Comparison of ENCODE assay signal across 9 cellular contexts in the genomic region with DNA sequence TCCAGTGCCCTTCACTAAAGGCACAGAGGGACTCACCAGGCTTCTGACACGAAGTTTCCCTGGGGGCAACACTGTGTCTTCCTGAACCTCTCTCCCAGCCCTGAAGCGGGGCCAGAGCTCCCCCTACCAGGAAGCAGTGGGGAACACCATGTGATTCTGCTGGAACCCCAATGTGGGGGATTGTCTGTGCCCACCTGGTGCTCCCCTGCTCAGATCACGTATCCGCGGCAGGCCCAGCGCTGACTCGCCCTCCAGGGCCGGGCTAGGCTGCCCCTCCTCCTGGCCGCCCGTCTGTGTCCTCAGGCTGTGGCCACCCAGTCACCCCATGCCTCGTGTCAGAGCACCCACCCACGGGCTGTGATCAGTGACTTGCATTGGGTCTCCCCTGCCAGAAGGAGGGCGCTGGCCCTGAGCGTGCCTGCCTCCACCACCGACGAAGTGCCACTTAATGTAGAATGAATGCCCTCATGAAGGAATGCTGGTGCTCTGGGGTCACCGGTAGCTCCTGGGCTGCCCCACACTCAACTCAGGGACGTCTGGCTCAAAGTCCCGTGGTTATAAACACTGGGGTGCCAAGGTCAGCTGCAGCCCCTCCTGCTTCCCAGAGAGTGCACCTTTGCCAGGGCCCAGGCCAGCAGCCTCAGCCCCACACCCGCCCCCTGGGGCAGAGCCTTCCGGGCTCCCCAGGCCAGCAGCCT. TPM values are rescaled to one million over a fixed set of nuclear protein-coding genes. Genes with fewer than 3 reads are reported as not detected.
DNase-seq lines count a peak whose midpoint lies in the region; ATAC-seq lines count a peak whose summit lies in the region.
"Had no signal": no experiment of that assay in that cellular context is flagged by ENCODE, and none has a peak within 500 bp of the region (broad histone marks: within the 10 kb centered on the region; RNA-seq: fewer than 3 reads in every experiment).

No MANE protein-coding gene starts in this region.

- no peaks in the 10 kb centered on the region for H3K4me1 Mint-ChIP-seq in activated naive CD4-positive, alpha-beta T cell treated with anti-CD3 and anti-CD28 coated beads, Interleukin-2, amount 10 ng/mL, durations not matched to agents 7 days and 5 days
- H3K4me1 Mint-ChIP-seq in T-helper 17 cell: peaks cover 6% of the 10 kb centered on the region
- no peaks in the 10 kb centered on the region for H3K4me1 Mint-ChIP-seq in natural killer cell treated with Interleukin-12 subunit alpha and Interleukin-12 subunit beta and Interleukin-15 and Interleukin-18, amount 100 ng/mL, for 72 hours (ENCODE audit: low read depth in 2 of 2)

- H3K9me3 Mint-ChIP-seq in activated naive CD4-positive, alpha-beta T cell treated with anti-CD3 and anti-CD28 coated beads, Interleukin-2, amount 10 ng/mL, durations not matched to agents 7 days and 5 days: peaks cover 4% of the 10 kb centered on the region
- H3K9me3 Mint-ChIP-seq in natural killer cell treated with Interleukin-12 subunit alpha and Interleukin-12 subunit beta and Interleukin-15 and Interleukin-18, amount 100 ng/mL, for 72 hours: no peaks in the 10 kb centered on the region
- H3K9me3 Mint-ChIP-seq: activated naive CD4-positive, alpha-beta T cell treated with anti-CD3 and anti-CD28 coated beads, Interleukin-2, amount 50 U/mL, for 24 hours had no signal

- no peak overlapping the region for H3K4me3 Mint-ChIP-seq in activated naive CD4-positive, alpha-beta T cell treated with anti-CD3 and anti-CD28 coated beads, Interleukin-2, amount 10 ng/mL, durations not matched to agents 7 days and 5 days
- H3K4me3 Mint-ChIP-seq in T-helper 17 cell: no peak overlapping the region
- no peak overlapping the region for H3K4me3 Mint-ChIP-seq in natural killer cell treated with Interleukin-12 subunit alpha and Interleukin-12 subunit beta and Interleukin-15 and Interleukin-18, amount 100 ng/mL, for 72 hours
- H3K4me3 Mint-ChIP-seq: activated naive CD4-positive, alpha-beta T cell treated with anti-CD3 and anti-CD28 coated beads, Interleukin-2, amount 50 U/mL, for 24 hours had no signal

- peak; percentile 53 for DNase-seq in activated naive CD4-positive, alpha-beta T cell treated with anti-CD3 and anti-CD28 coated beads, Interleukin-2, amount 10 ng/mL, durations not matched to agents 7 days and 5 days
- DNase-seq in activated naive CD4-positive, alpha-beta T cell treated with anti-CD3 and anti-CD28 coated beads, Interleukin-2, amount 50 U/mL, for 16 hours: no peak
- DNase-seq in T-helper 17 cell (no peak), left cardiac atrium (peak; percentile 32)
- DNase-seq in stimulated activated naive CD8-positive, alpha-beta T cell treated with anti-CD3 and anti-CD28 coated beads, Interleukin-15, Interleukin-2, amounts not matched to agents 100 U/mL and 50 U/mL, for 24 hours: peak; percentile 45
- no peak for DNase-seq in natural killer cell treated with Interleukin-12 subunit alpha and Interleukin-12 subunit beta and Interleukin-15 and Interleukin-18, amount 100 ng/mL, for 72 hours (ENCODE audit: low spot score)

- no peak overlapping the region for H3K27ac Mint-ChIP-seq in activated naive CD4-positive, alpha-beta T cell treated with anti-CD3 and anti-CD28 coated beads, Interleukin-2, amount 10 ng/mL, durations not matched to agents 7 days and 5 days
- peak overlapping the region; percentile 41 for H3K27ac Mint-ChIP-seq in T-helper 17 cell
- no peak overlapping the region for H3K27ac Mint-ChIP-seq in natural killer cell treated with Interleukin-12 subunit alpha and Interleukin-12 subunit beta and Interleukin-15 and Interleukin-18, amount 100 ng/mL, for 72 hours
- H3K27ac Mint-ChIP-seq: activated naive CD4-positive, alpha-beta T cell treated with anti-CD3 and anti-CD28 coated beads, Interleukin-2, amount 50 U/mL, for 24 hours had no signal

- H3K27me3 Mint-ChIP-seq in activated naive CD4-positive, alpha-beta T cell treated with anti-CD3 and anti-CD28 coated beads, Interleukin-2, amount 10 ng/mL, durations not matched to agents 7 days and 5 days: peaks cover 15% of the 10 kb centered on the region
- H3K27me3 Mint-ChIP-seq in T-helper 17 cell: peaks cover 22% of the 10 kb centered on the region
- H3K27me3 Mint-ChIP-seq in natural killer cell treated with Interleukin-12 subunit alpha and Interleukin-12 subunit beta and Interleukin-15 and Interleukin-18, amount 100 ng/mL, for 72 hours: peaks cover 7 to 8% of the 10 kb centered on the region in 2 donors
- H3K27me3 Mint-ChIP-seq: activated naive CD4-positive, alpha-beta T cell treated with anti-CD3 and anti-CD28 coated beads, Interleukin-2, amount 50 U/mL, for 24 hours had no signal

- intact Hi-C loops in left cardiac atrium (cut with DNase I): no loop called here

- H3K36me3 Mint-ChIP-seq in activated naive CD4-positive, alpha-beta T cell treated with anti-CD3 and anti-CD28 coated beads, Interleukin-2, amount 10 ng/mL, durations not matched to agents 7 days and 5 days: no peaks in the 10 kb centered on the region
- peaks cover 2% of the 10 kb centered on the region for H3K36me3 Mint-ChIP-seq in T-helper 17 cell (ENCODE audit: low read depth)
- no peaks in the 10 kb centered on the region for H3K36me3 Mint-ChIP-seq in natural killer cell treated with Interleukin-12 subunit alpha and Interleukin-12 subunit beta and Interleukin-15 and Interleukin-18, amount 100 ng/mL, for 72 hours
- H3K36me3 Mint-ChIP-seq: activated naive CD4-positive, alpha-beta T cell treated with anti-CD3 and anti-CD28 coated beads, Interleukin-2, amount 50 U/mL, for 24 hours had no signal

- H3K9me3 ChIP-seq in T-helper 17 cell (ENCODE audit: control insufficient read depth, low read length, poor library complexity, severe bottlenecking): no peaks in the 10 kb centered on the region

- CTCF ChIA-PET in activated naive CD4-positive, alpha-beta T cell treated with anti-CD3 and anti-CD28 coated beads, Interleukin-2, amount 10 ng/mL, durations not matched to agents 7 days and 5 days (lab: Charles Lee): interaction anchor here (1.0 to 3.9 kb wide), 4 partner anchors 9 to 126 kb away, joined by 3 to 18 read pairs (median 4); no protein-coding TSS in a partner anchor

- no peak for ATAC-seq in T-helper 17 cell
- peak; percentile 2 to 25 for ATAC-seq in left cardiac atrium
- ATAC-seq in stimulated activated naive CD8-positive, alpha-beta T cell treated with anti-CD3 and anti-CD28 coated beads, Interleukin-15, Interleukin-2, amounts not matched to agents 100 U/mL and 50 U/mL, for 24 hours: peak; percentile 29
- no peak for ATAC-seq in natural killer cell treated with Interleukin-12 subunit alpha and Interleukin-12 subunit beta and Interleukin-15 and Interleukin-18, amount 100 ng/mL, for 72 hours
- ATAC-seq in HG03025 (IDR thresholded peaks at IDR 0.05; ENCODE audit: low FRiP score, unreplicated experiment): no peak
- no peak for ATAC-seq in HG02571 (IDR thresholded peaks at IDR 0.05; ENCODE audit: unreplicated experiment)

RNA-seq across cellular contexts. Expression of a gene that starts 22.1 kb away (rescaled TPM):
- total RNA-seq in T-helper 17 cell: 1 to 10 TPM; 2.2 to 6.8 TPM
- 1 to 10 TPM in 1 of 2 donors, under 1 TPM in 1; 0.88 to 1.4 TPM for total RNA-seq in left cardiac atrium
- total RNA-seq in natural killer cell treated with Interleukin-12 subunit alpha and Interleukin-12 subunit beta and Interleukin-15 and Interleukin-18, amount 100 ng/mL, for 72 hours: under 1 TPM; 0.36 to 0.38 TPM

Comparison
In these comparisons a context has a peak if more than half of its experiments do, and no peak if none do; other contexts are left out.
1. DNase-seq: peak in activated naive CD4-positive, alpha-beta T cell treated with anti-CD3 and anti-CD28 coated beads, Interleukin-2, amount 10 ng/mL, durations not matched to agents 7 days and 5 days (single experiment), left cardiac atrium (single experiment) and stimulated activated naive CD8-positive, alpha-beta T cell treated with anti-CD3 and anti-CD28 coated beads, Interleukin-15, Interleukin-2, amounts not matched to agents 100 U/mL and 50 U/mL, for 24 hours (single experiment); none in activated naive CD4-positive, alpha-beta T cell treated with anti-CD3 and anti-CD28 coated beads, Interleukin-2, amount 50 U/mL, for 16 hours (single experiment), T-helper 17 cell (0 of 3) and natural killer cell treated with Interleukin-12 subunit alpha and Interleukin-12 subunit beta and Interleukin-15 and Interleukin-18, amount 100 ng/mL, for 72 hours (single experiment).
2. ATAC-seq: peak in left cardiac atrium (2 of 2) and stimulated activated naive CD8-positive, alpha-beta T cell treated with anti-CD3 and anti-CD28 coated beads, Interleukin-15, Interleukin-2, amounts not matched to agents 100 U/mL and 50 U/mL, for 24 hours (single experiment); none in T-helper 17 cell (single experiment), natural killer cell treated with Interleukin-12 subunit alpha and Interleukin-12 subunit beta and Interleukin-15 and Interleukin-18, amount 100 ng/mL, for 72 hours (0 of 2), HG03025 (single experiment) and HG02571 (single experiment).